In genomic region chr4:153260152-153260551, GRCh38 we compare ENCODE assay signal across 25 cellular contexts. TPM values are rescaled to one million over a fixed set of nuclear protein-coding genes. Genes with fewer than 3 reads are reported as not detected.
A peak's percentile ranks its signal among the peaks of the same experiment; 100 is the strongest.
DNase-seq lines count a peak whose midpoint lies in the region; ATAC-seq, FAIRE-seq and TF ChIP-seq lines count a peak whose summit lies in the region.
"Had no signal": no experiment of that assay in that cellular context is flagged by ENCODE, and none has a peak within 500 bp of the region (broad histone marks: within the 10 kb centered on the region; RNA-seq: fewer than 3 reads in every experiment).

No MANE protein-coding gene starts in this region.

- peaks cover 16% of the 10 kb centered on the region for H3K4me1 Mint-ChIP-seq in nephron
- H3K4me1 Mint-ChIP-seq: stimulated activated naive CD8-positive, alpha-beta T cell treated with anti-CD3 and anti-CD28 coated beads, Interleukin-15, amount 100 ng/mL, for 72 hours; T-cell had no signal

- H3K14ac ChIP-seq in IMR-90 (replicated peaks; ENCODE audit: low read depth, low read length) (no peak overlapping the region), H1 (ENCODE audit: insufficient read length) (no peak overlapping the region)

- no peak for TF ChIP-seq EP300 in H1 (IDR thresholded peaks at IDR 0.05; ENCODE audit: borderline replicate concordance in 1 of 2, low read depth in 2 of 2, low read length in 2 of 2)

- H3K18ac ChIP-seq in IMR-90 (ENCODE audit: low read depth, low read length) (no peak overlapping the region), H1 (ENCODE audit: extremely low read depth, low read length) (0 out of 2 replicates have a peak overlapping the region, but pooled peaks have one; percentile 19)

- no peak overlapping the region for H3K56ac ChIP-seq in IMR-90 (ENCODE audit: extremely low read depth, insufficient read depth, low read length)
- H3K56ac ChIP-seq in H1 (replicated peaks; ENCODE audit: insufficient read length, low read depth, low read length), result no peak overlapping the region

- no peak overlapping the region for H2AFZ ChIP-seq in IMR-90 (replicated peaks; ENCODE audit: low read length, poor library complexity)
- H2AFZ ChIP-seq in H1 (ENCODE audit: low read length), result no peak overlapping the region

- no peak overlapping the region for H4K5ac ChIP-seq in IMR-90 (ENCODE audit: low read depth, low read length)
- peak overlapping the region; percentile 97 for H4K5ac ChIP-seq in H1 (ENCODE audit: insufficient read length, low read depth, low read length)

- H2BK120ac ChIP-seq in IMR-90 (ENCODE audit: low read depth, low read length) (no peak overlapping the region), H1 (replicated peaks; ENCODE audit: low read depth, low read length) (peak overlapping the region; percentile 67)

- peak; percentile 78 for FAIRE-seq in H1 (lab: Jason Lieb, UNC)
- FAIRE-seq: small intestine, TTC549 had no signal

- H3K27ac ChIP-seq in A673 (ENCODE audit: low read depth, low read length, poor library complexity, severe bottlenecking) (peak overlapping the region; percentile 84), IMR-90 (ENCODE audit: insufficient read depth, low read length) (no peak overlapping the region), H1 (ENCODE audit: low read depth, low read length) (peak overlapping the region; percentile 21; the same call in 1 of the 2 replicates)
- H3K27ac ChIP-seq: adrenal gland; BLaER1 treated with 17β-estradiol and CSF1 and Interleukin-3, amounts not matched to agents 10 nM and 100 nM; cardiac muscle cell; KMS-11; neutrophil; upper lobe of left lung had no signal

- H3K4me1 ChIP-seq in A673 (ENCODE audit: insufficient read depth, low read length, poor library complexity, severe bottlenecking) (peaks cover 56% of the 10 kb centered on the region), IMR-90 (ENCODE audit: control insufficient read depth, insufficient read depth, low read length) (peaks cover 5% of the 10 kb centered on the region), H1 (replicated peaks in 1 of 4; ENCODE audit: control insufficient read depth in 3 of 4, insufficient read depth in 4 of 4, low read length in 3 of 4) (peaks cover 6 to 29% (median 21%) of the 10 kb centered on the region in 4 experiments; a peak in 6 of 7 replicates)
- H3K4me1 ChIP-seq: upper lobe of left lung had no signal

- peaks cover 12% of the 10 kb centered on the region; the same call in 1 of the 2 replicates for H4K20me1 ChIP-seq in IMR-90 (ENCODE audit: insufficient read depth, low read length)
- H4K20me1 ChIP-seq in H1 (replicated peaks in 1 of 2; ENCODE audit: control insufficient read depth in 1 of 2, insufficient read depth in 2 of 2, low read length in 2 of 2), result no peaks in the 10 kb centered on the region
- H4K20me1 ChIP-seq: BLaER1 treated with 17β-estradiol and CSF1 and Interleukin-3, amounts not matched to agents 10 nM and 100 nM had no signal

- no peak overlapping the region for H2BK20ac ChIP-seq in IMR-90 (ENCODE audit: low read depth, low read length)
- no peak overlapping the region for H2BK20ac ChIP-seq in H1 (ENCODE audit: low read length)

- WGBS in IMR-90 (ENCODE audit: extremely low coverage in 2 of 2, insufficient read length in 1 of 2), 2 experiments, result no CpG with 5 or more reads among the region's 3 CpGs
- 30% methylated on average over 3 of the region's 3 CpGs; no CpG with 5 or more reads in 1 of the 2 experiments for WGBS in H1 (ENCODE audit: extremely low coverage in 1 of 2, insufficient coverage in 1 of 2, insufficient read length in 1 of 2, insufficient replicate concordance in 2 of 2, low coverage in 1 of 2, low lambda C conversion rate in 2 of 2, missing lambda C conversion rate in 1 of 2), 2 experiments

- H4K8ac ChIP-seq in IMR-90 (ENCODE audit: low read depth in 2 of 2, low read length in 2 of 2) (no peak overlapping the region), H1 (ENCODE audit: extremely low read depth, insufficient read depth, low read length) (no peak overlapping the region)

- H3K23ac ChIP-seq in IMR-90 (ENCODE audit: low read depth, low read length) (no peak overlapping the region), H1 (ENCODE audit: insufficient read length) (no peak overlapping the region)

- H2BK15ac ChIP-seq in IMR-90 (ENCODE audit: low read depth, low read length) (no peak overlapping the region), H1 (ENCODE audit: low read length) (no peak overlapping the region)

- dilution Hi-C loops in IMR-90 (cut with HindIII; ENCODE audit: low sequenced_read_pairs, unreplicated experiment), result no loop called here

- H3K36me3 Mint-ChIP-seq in nephron (ENCODE audit: low read depth), result peaks cover 22% of the 10 kb centered on the region

- peaks cover 6% of the 10 kb centered on the region for H3K36me3 ChIP-seq in A673 (ENCODE audit: insufficient read depth, low read length, poor library complexity, severe bottlenecking)
- no peaks in the 10 kb centered on the region; the same call in 1 of the 2 replicates for H3K36me3 ChIP-seq in IMR-90 (ENCODE audit: control insufficient read depth, insufficient read depth, low read length)
- H3K36me3 ChIP-seq in H1 (ENCODE audit: control insufficient read depth in 2 of 4, insufficient read depth in 4 of 4, low read length in 3 of 4), result peaks cover 0 to 6% (median 0%) of the 10 kb centered on the region in 4 experiments; a peak in 2 of 8 replicates
- H3K36me3 ChIP-seq: adrenal gland; BLaER1 treated with 17β-estradiol and CSF1 and Interleukin-3, amounts not matched to agents 10 nM and 100 nM; cardiac muscle cell; neutrophil; upper lobe of left lung had no signal

- in situ Hi-C loops in IMR-90 (cut with MboI; ENCODE audit: low sequenced_read_pairs), result no loop called here

- H3K79me1 ChIP-seq in IMR-90 (ENCODE audit: low read depth in 1 of 2, low read length in 2 of 2), result peaks cover 24 to 52% of the 10 kb centered on the region in 2 experiments; a peak in 3 of 4 replicates
- H3K79me1 ChIP-seq in H1 (ENCODE audit: low read depth, low read length), result peaks cover 6% of the 10 kb centered on the region

- no peak overlapping the region for H3K4me2 ChIP-seq in IMR-90 (ENCODE audit: low read depth, low read length)
- H3K4me2 ChIP-seq in H1 (ENCODE audit: insufficient read depth in 1 of 2, low read depth in 2 of 2, low read length in 2 of 2), result peak overlapping the region; percentile 74 to 82
- H3K4me2 ChIP-seq: BLaER1 treated with 17β-estradiol and CSF1 and Interleukin-3, amounts not matched to agents 10 nM and 100 nM; KMS-11 had no signal

- peaks cover 17% of the 10 kb centered on the region for H3K9me3 ChIP-seq in A673 (ENCODE audit: low read depth, low read length, poor library complexity, severe bottlenecking)
- peaks cover 2% of the 10 kb centered on the region for H3K9me3 ChIP-seq in IMR-90 (ENCODE audit: control insufficient read depth, insufficient read depth, low read length)
- no peaks in the 10 kb centered on the region; a peak in 1 of 4 replicates for H3K9me3 ChIP-seq in H1 (ENCODE audit: insufficient read depth in 2 of 2, low read depth in 1 of 2, low read length in 1 of 2)
- H3K9me3 ChIP-seq: adrenal gland, neutrophil had no signal

- CTCF ChIA-PET in A673 (lab: Charles Lee), result no interaction called here
- CTCF ChIA-PET in IMR-90 (lab: Yijun Ruan, JAX), result no interaction called here
- CTCF ChIA-PET in H1 (lab: Charles Lee; ENCODE audit: partially characterized antibody), result interaction anchor here (1.4 kb wide), 1 partner anchor 11 kb away, joined by 3 read pairs; no protein-coding TSS in a partner anchor

- H3K4me3 Mint-ChIP-seq in nephron, result peak overlapping the region in 1 of 3 experiments; percentile 75
- H3K4me3 Mint-ChIP-seq: stimulated activated naive CD8-positive, alpha-beta T cell treated with anti-CD3 and anti-CD28 coated beads, Interleukin-15, amount 100 ng/mL, for 72 hours; T-cell had no signal

- POLR2A ChIA-PET in A673 (lab: Charles Lee; ENCODE audit: low non-redundant PET), result interaction anchor here (0.5 to 1.0 kb wide), 2 partner anchors 12 to 20 kb away, joined by 3 to 7 read pairs; no protein-coding TSS in a partner anchor
- POLR2A ChIA-PET in IMR-90 (lab: Charles Lee; ENCODE audit: unreplicated experiment), result no interaction called here
- POLR2A ChIA-PET in H1 (lab: Charles Lee; ENCODE audit: partially characterized antibody), result interaction anchor here (0.9 to 4.3 kb wide), 5 partner anchors 8 to 53 kb away, joined by 4 to 52 read pairs (median 4); no protein-coding TSS in a partner anchor

- intact Hi-C loops in A673 (cut with micrococcal nuclease; ENCODE audit: unreplicated experiment) (no loop called here), IMR-90 (cut with micrococcal nuclease) (no loop called here), head of caudate nucleus (cut with DNase I) (no loop called here)

- H3K9ac ChIP-seq in IMR-90 (ENCODE audit: low read depth, low read length) (no peak overlapping the region), H1 (replicated peaks in 1 of 4; ENCODE audit: extremely low read depth in 1 of 4, low read depth in 3 of 4, low read length in 3 of 4) (no peak overlapping the region)
- H3K9ac ChIP-seq: BLaER1 treated with 17β-estradiol and CSF1 and Interleukin-3, amounts not matched to agents 10 nM and 100 nM; KMS-11 had no signal

- no TSS peak for BruUV-seq in A673 (replicated peaks; lab: Mats Ljungman, UMichigan)
- no TSS peak for BruUV-seq in IMR-90 (replicated peaks; lab: Mats Ljungman, UMichigan)

- TF ChIP-seq POLR2A in IMR-90 (IDR thresholded peaks at IDR 0.05; ENCODE audit: low read depth, low read length), result no peak
- TF ChIP-seq POLR2A in H1 (IDR thresholded peaks at IDR 0.05; ENCODE audit: control extremely low read depth in 1 of 2, low read depth in 2 of 2, low read length in 2 of 2), result no peak

- H3K79me2 ChIP-seq in H1 (ENCODE audit: control insufficient read depth in 1 of 2, insufficient read depth in 2 of 2, low read length in 2 of 2), result peaks cover 5 to 58% of the 10 kb centered on the region in 2 experiments; a peak in 2 of 4 replicates

- no peak for TF ChIP-seq CTCF in A673 (conservative IDR thresholded peaks at IDR 0.05; ENCODE audit: low read depth, low read length)
- no peak for TF ChIP-seq CTCF in IMR-90 (conservative IDR thresholded peaks at IDR 0.05; ENCODE audit: low read depth, low read length)
- no peak for TF ChIP-seq CTCF in H1 (IDR thresholded peaks at IDR 0.05; ENCODE audit: control extremely low read depth in 1 of 3, insufficient read depth in 1 of 3, low read depth in 1 of 3, low read length in 3 of 3)
- no peak for TF ChIP-seq CTCF in nephron (IDR thresholded peaks at IDR 0.05; ENCODE audit: unreplicated experiment in 3 of 3)

- H2BK5ac ChIP-seq in IMR-90 (ENCODE audit: low read depth, low read length, poor library complexity, severe bottlenecking) (no peak overlapping the region), H1 (ENCODE audit: low read depth, low read length) (peak overlapping the region; percentile 28; the same call in 1 of the 2 replicates)

- H2AK5ac ChIP-seq in IMR-90 (ENCODE audit: low read depth, low read length), result 0 out of 2 replicates have a peak overlapping the region, but pooled peaks have one; percentile 12
- H2AK5ac ChIP-seq in H1 (ENCODE audit: low read depth, low read length), result no peak overlapping the region

- ATAC-seq in IMR-90 (ENCODE audit: low read depth), result no peak
- ATAC-seq: Right ventricle myocardium inferior; stimulated activated naive CD8-positive, alpha-beta T cell treated with anti-CD3 and anti-CD28 coated beads, Interleukin-15, amount 100 ng/mL, for 72 hours; T-cell had no signal

- H3K9me3 Mint-ChIP-seq in nephron, result peaks cover 3% of the 10 kb centered on the region
- H3K9me3 Mint-ChIP-seq: stimulated activated naive CD8-positive, alpha-beta T cell treated with anti-CD3 and anti-CD28 coated beads, Interleukin-15, amount 100 ng/mL, for 72 hours had no signal

- H3K23me2 ChIP-seq in H1 (ENCODE audit: low read depth, low read length), result peaks cover 10% of the 10 kb centered on the region

- no peak overlapping the region; the same call in 1 of the 2 replicates for H2BK12ac ChIP-seq in H1 (ENCODE audit: low read depth, low read length)

- TF ChIP-seq RAD21 in IMR-90 (IDR thresholded peaks at IDR 0.05; ENCODE audit: low read length) (no peak), H1 (IDR thresholded peaks at IDR 0.05 in 1 of 2, conservative IDR thresholded peaks at IDR 0.05 in 1 of 2; ENCODE audit: low read depth in 2 of 2, low read length in 2 of 2) (no peak)

- H2AK9ac ChIP-seq in IMR-90 (replicated peaks; ENCODE audit: low read depth, low read length, poor library complexity), result no peak overlapping the region

- H3K27me3 ChIP-seq in A673 (replicated peaks; ENCODE audit: insufficient read depth, low read depth, low read length, poor library complexity) (no peaks in the 10 kb centered on the region), IMR-90 (ENCODE audit: control insufficient read depth, insufficient read depth, low read length) (no peaks in the 10 kb centered on the region), H1 (replicated peaks in 1 of 4; ENCODE audit: control insufficient read depth in 3 of 4, extremely low read depth in 1 of 4, insufficient read depth in 3 of 4, low read length in 3 of 4) (no peaks in the 10 kb centered on the region)
- H3K27me3 ChIP-seq: adrenal gland; BLaER1 treated with 17β-estradiol and CSF1 and Interleukin-3, amounts not matched to agents 10 nM and 100 nM; cardiac muscle cell; upper lobe of left lung had no signal

- no peak for DNase-seq in A673 (ENCODE audit: low spot score)
- no peak for DNase-seq in IMR-90
- DNase-seq in H1 (ENCODE audit: low read depth in 1 of 2, low spot score in 2 of 2), result no peak
- no peak for DNase-seq in activated CD4-positive, alpha-beta T cell treated with anti-CD3 and anti-CD28 coated beads, Interleukin-2, amount 50 U/mL, for 1 hour
- no peak for DNase-seq in head of caudate nucleus
- DNase-seq in AML-193 (lab: John Stamatoyannopoulos, UW), result no peak
- DNase-seq in glomerular visceral epithelial cell (ENCODE audit: extremely low spot score), result no peak
- DNase-seq: activated CD8-positive, alpha-beta memory T cell treated with anti-CD3 and anti-CD28 coated beads, Interleukin-2, amount 50 U/mL, for 48 hours; activated effector memory CD4-positive, alpha-beta T cell treated with Interleukin-2 at 50 U/mL for 16 hours; adrenal gland; foreskin melanocyte; left colon; NCI-H187; OCI-M1; small intestine; stimulated activated naive CD8-positive, alpha-beta T cell treated with anti-CD3 and anti-CD28 coated beads, Interleukin-15, amount 100 ng/mL, for 72 hours; T-cell; upper lobe of left lung had no signal

- H3K4me3 ChIP-seq in A673 (ENCODE audit: low read depth, low read length, poor library complexity, severe bottlenecking) (peak overlapping the region; percentile 43), IMR-90 (ENCODE audit: insufficient read depth, low read depth, low read length) (no peak overlapping the region), H1 (ENCODE audit: extremely low read depth in 1 of 4, insufficient read depth in 2 of 4, low read depth in 3 of 4, low read length in 4 of 4) (peak overlapping the region in 2 of 4 experiments; percentile 1 to 61; a peak in 2 of 8 replicates)
- H3K4me3 ChIP-seq: adrenal gland; BLaER1 treated with 17β-estradiol and CSF1 and Interleukin-3, amounts not matched to agents 10 nM and 100 nM; cardiac muscle cell; upper lobe of left lung had no signal

- no peak overlapping the region for H3K4ac ChIP-seq in IMR-90 (ENCODE audit: low read depth, low read length)
- H3K4ac ChIP-seq in H1 (replicated peaks; ENCODE audit: insufficient read length, low read depth, low read length), result peak overlapping the region; percentile 12

- H4K91ac ChIP-seq in IMR-90 (ENCODE audit: insufficient read depth, low read depth, low read length) (no peak overlapping the region), H1 (replicated peaks; ENCODE audit: insufficient read length, low read length) (peak overlapping the region; percentile 61)

- H3K27ac Mint-ChIP-seq in nephron, result peak overlapping the region in 2 of 3 experiments; percentile 44 to 62
- H3K27ac Mint-ChIP-seq: stimulated activated naive CD8-positive, alpha-beta T cell treated with anti-CD3 and anti-CD28 coated beads, Interleukin-15, amount 100 ng/mL, for 72 hours; T-cell had no signal

- H3K9me1 ChIP-seq in IMR-90 (ENCODE audit: insufficient read depth, low read length), result peaks cover 8% of the 10 kb centered on the region; the same call in 1 of the 2 replicates

- no peaks in the 10 kb centered on the region for H3K27me3 Mint-ChIP-seq in nephron (ENCODE audit: low read depth)

RNA-seq across cellular contexts. Expression of gene TRIM2, which starts 55.9 kb away (rescaled TPM):
- 93.2 and 107 TPM in 2 replicates for total RNA-seq in A673 (2021)
- 52.2 and 64.2 TPM in 2 replicates for total RNA-seq in IMR-90 (2012; rRNA removed)
- 15.9 and 16.0 TPM in 2 replicates for polyA plus RNA-seq in IMR-90 (2012; rRNA removed)
- 6.7 and 14.0 TPM in 2 replicates for polyA plus RNA-seq in IMR-90 (2012; cell fraction: cytosol; rRNA removed)
- polyA plus RNA-seq in IMR-90 (2012; cell fraction: nucleus; rRNA removed; ENCODE audit: low replicate concordance), result 19.2 and 24.1 TPM in 2 replicates
- total RNA-seq in H1 (2021; fragmentation: NEBNext Ultra II Directional; extraction: Animal tissue kit (Norgen Biotek cat#: 25700)), result 58.1 and 59.8 TPM in 2 replicates
- polyA plus RNA-seq in H1 (2011; rRNA removed), result 30.8 and 34.0 TPM in 2 replicates
- 30.1 TPM for polyA plus RNA-seq in H1 (2011; cell fraction: cytosol; rRNA removed)
- polyA plus RNA-seq in H1 (2011; cell fraction: nucleus; rRNA removed), result 51.4 TPM
- 25.9 to 40.1 TPM (median 35.7 TPM) in 4 replicates for polyA plus RNA-seq in H1 (2012, experiment 1 of 2)
- 7.1 TPM for polyA plus RNA-seq in H1 (2012, experiment 2 of 2)
- 20.5 TPM for polyA plus RNA-seq in H1 (2013, experiment 1 of 2)
- 17.9 TPM for polyA plus RNA-seq in H1 (2013, experiment 2 of 2)
- 196 and 248 TPM in 2 replicates for polyA minus RNA-seq in H1 (2011; rRNA and poly(A)+ RNA removed)
- polyA minus RNA-seq in H1 (2011; cell fraction: cytosol; rRNA and poly(A)+ RNA removed), result 78.7 TPM
- polyA minus RNA-seq in H1 (2011; cell fraction: nucleus; rRNA and poly(A)+ RNA removed), result 117 TPM
